34 cellular contexts compared by ENCODE assay signal in genomic region chr11:111843659-111844058, GRCh38. TPM values are rescaled to one million over a fixed set of nuclear protein-coding genes. Genes with fewer than 3 reads are reported as not detected.
"Had no signal": no experiment of that assay in that cellular context is flagged by ENCODE, and none has a peak within 500 bp of the region (broad histone marks: within the 10 kb centered on the region; RNA-seq: fewer than 3 reads in every experiment).

No MANE protein-coding gene starts in this region.

- H3K27ac Mint-ChIP-seq: activated CD8-positive, alpha-beta T cell treated with anti-CD3 and anti-CD28 coated beads for 36 hours; activated naive CD8-positive, alpha-beta T cell treated with anti-CD3 and anti-CD28 coated beads for 36 hours; activated T-cell treated with anti-CD3 and anti-CD28 coated beads, Interleukin-2, amount 50 U/mL, for 72 hours; activated T-helper 17 cell treated with anti-CD3 and anti-CD28 coated beads, Interleukin-2, amount 50 U/mL, for 72 hours; T-cell had no signal

- H3K27ac ChIP-seq: ascending aorta, breast epithelium, RWPE1, WERI-Rb-1 had no signal

- H3K9me3 Mint-ChIP-seq: activated CD8-positive, alpha-beta T cell treated with anti-CD3 and anti-CD28 coated beads for 36 hours; activated naive CD8-positive, alpha-beta T cell treated with anti-CD3 and anti-CD28 coated beads for 36 hours; activated T-cell treated with anti-CD3 and anti-CD28 coated beads, Interleukin-2, amount 50 U/mL, for 72 hours; activated T-helper 17 cell treated with anti-CD3 and anti-CD28 coated beads, Interleukin-2, amount 50 U/mL, for 72 hours; T-cell had no signal

- H3K4me1 ChIP-seq: breast epithelium had no signal

- H3K9me3 ChIP-seq: ascending aorta, breast epithelium had no signal

- H3K27me3 ChIP-seq: ascending aorta, breast epithelium had no signal

- H3K36me3 ChIP-seq: breast epithelium had no signal

- H3K4me3 ChIP-seq: ascending aorta, breast epithelium had no signal

- H3K4me3 Mint-ChIP-seq: activated CD8-positive, alpha-beta T cell treated with anti-CD3 and anti-CD28 coated beads for 36 hours; activated naive CD8-positive, alpha-beta T cell treated with anti-CD3 and anti-CD28 coated beads for 36 hours; activated T-cell treated with anti-CD3 and anti-CD28 coated beads, Interleukin-2, amount 50 U/mL, for 72 hours; activated T-helper 17 cell treated with anti-CD3 and anti-CD28 coated beads, Interleukin-2, amount 50 U/mL, for 72 hours; T-cell; T-helper 17 cell had no signal

- ATAC-seq: activated CD8-positive, alpha-beta T cell treated with anti-CD3 and anti-CD28 coated beads for 36 hours; activated T-cell treated with anti-CD3 and anti-CD28 coated beads, Interleukin-2, amount 50 U/mL, for 72 hours; activated T-helper 17 cell treated with anti-CD3 and anti-CD28 coated beads, Interleukin-2, amount 50 U/mL, for 72 hours; PC-3; Right ventricle myocardium inferior; SK-N-SH treated with all-trans-retinoic acid at 6 μM for 48 hours; T-cell; T-helper 17 cell had no signal

- FAIRE-seq: RCC 7860 had no signal

- H3K4me1 Mint-ChIP-seq: activated T-helper 17 cell treated with anti-CD3 and anti-CD28 coated beads, Interleukin-2, amount 50 U/mL, for 72 hours had no signal

- DNase-seq: activated CD4-positive, alpha-beta T cell treated with anti-CD3 and anti-CD28 coated beads for 1 hour; activated CD4-positive, alpha-beta T cell treated with anti-CD3 and anti-CD28 coated beads for 48 hours; activated CD4-positive, CD25-positive, alpha-beta regulatory T cell; activated CD8-positive, alpha-beta T cell treated with anti-CD3 and anti-CD28 coated beads for 36 hours; activated effector memory CD4-positive, alpha-beta T cell treated with anti-CD3 and anti-CD28 coated beads, Interleukin-2, amount 50 U/mL, for 16 hours; activated naive CD4-positive, alpha-beta T cell; activated naive CD4-positive, alpha-beta T cell treated with anti-CD3 and anti-CD28 coated beads, Interleukin-2, amount 50 U/mL, for 16 hours; activated naive CD8-positive, alpha-beta T cell treated with anti-CD3 and anti-CD28 coated beads for 36 hours; activated T-cell treated with anti-CD3 and anti-CD28 coated beads, Interleukin-2, amount 50 U/mL, for 1 hour; activated T-cell treated with anti-CD3 and anti-CD28 coated beads, Interleukin-2, amount 50 U/mL, for 72 hours; amygdala; NCI-H1092 treated with DMSO at 0.1 percent for 48 hours; NCI-H1417; NCI-H146; NCI-H187; NCI-H2029 treated with DMSO at 0.1 percent for 48 hours; NCI-H2107; NCI-H2171; NCI-H510A; NCI-H526; NCI-H748 treated with DMSO at 0.1 percent for 48 hours; NK-92 treated with Interleukin-12 subunit alpha and Interleukin-12 subunit beta, amount 100 ng/mL, for 24 hours; PC-3; SIG-M5; T-cell; T-helper 17 cell; WERI-Rb-1 had no signal

- H3K27me3 Mint-ChIP-seq: activated CD8-positive, alpha-beta T cell treated with anti-CD3 and anti-CD28 coated beads for 36 hours; activated naive CD8-positive, alpha-beta T cell treated with anti-CD3 and anti-CD28 coated beads for 36 hours; activated T-helper 17 cell treated with anti-CD3 and anti-CD28 coated beads, Interleukin-2, amount 50 U/mL, for 72 hours; T-cell; T-helper 17 cell had no signal

RNA-seq across cellular contexts. Expression of gene CFAP68, which starts 35.7 kb away (rescaled TPM):
- total RNA-seq: ascending aorta had no signal
